ENCODE assay signal across 8 cellular contexts in genomic region chr5:119323630-119324000, GRCh38. TPM values are rescaled to one million over a fixed set of nuclear protein-coding genes. Genes with fewer than 3 reads are reported as not detected.
DNase-seq lines count a peak whose midpoint lies in the region; ATAC-seq and TF ChIP-seq lines count a peak whose summit lies in the region.

No MANE protein-coding gene starts in this region.

- peak overlapping the region; percentile 99 for H3K27ac Mint-ChIP-seq in T-helper 17 cell

- no peaks in the 10 kb centered on the region for H3K27me3 Mint-ChIP-seq in T-helper 17 cell

- H3K9me3 ChIP-seq in HEK293 (ENCODE audit: control insufficient read depth, insufficient read depth, low read depth, low read length) (no peaks in the 10 kb centered on the region), T-helper 17 cell (ENCODE audit: control insufficient read depth, low read length, poor library complexity, severe bottlenecking) (no peaks in the 10 kb centered on the region)

- CTCF ChIA-PET in HEK293 (lab: Yijun Ruan, JAX) = interaction anchor here (0.6 to 1.5 kb wide), 4 partner anchors 8 to 143 kb away, joined by 3 to 6 read pairs (median 4); no protein-coding TSS in a partner anchor

- POLR2A ChIA-PET in HEK293 (lab: Yijun Ruan, JAX) = interaction anchor here (0.8 to 1.9 kb wide), 7 partner anchors 8 to 335 kb away, joined by 3 to 12 read pairs (median 5); partner anchors contain the start of genes DMXL1 and DTWD2

- no peak for DNase-seq in T-helper 17 cell
- DNase-seq in left ventricle myocardium superior = no peak
- DNase-seq in GM13977 (ENCODE audit: low spot score) = no peak

- in situ Hi-C loops in GM13977 (cut with MboI; ENCODE audit: low pct_unique_long_range_greater_than_20kb, low sequenced_read_pairs, unreplicated experiment) = no loop called here

- no peak overlapping the region for H3K4me3 ChIP-seq in HEK293 (ENCODE audit: low read depth, low read length)

- H3K27ac ChIP-seq in 22Rv1 (peak overlapping the region; percentile 51), HEK293 (ENCODE audit: extremely low read depth, low read depth, low read length) (peak overlapping the region; percentile 96)

- intact Hi-C loops in left ventricle myocardium superior (cut with micrococcal nuclease) = no loop called here

- peaks cover 12% of the 10 kb centered on the region for H3K36me3 Mint-ChIP-seq in T-helper 17 cell (ENCODE audit: low read depth)

- H3K4me3 Mint-ChIP-seq in T-helper 17 cell = peak overlapping the region; percentile 89

- H3K4me1 Mint-ChIP-seq in T-helper 17 cell = peaks cover 83% of the 10 kb centered on the region

- H3K36me3 ChIP-seq in HEK293 (ENCODE audit: control insufficient read depth in 2 of 2, insufficient read depth in 1 of 2, low read length in 2 of 2) = no peaks in the 10 kb centered on the region

- peaks cover 16% of the 10 kb centered on the region for H3K4me1 ChIP-seq in HEK293 (ENCODE audit: control insufficient read depth, insufficient read depth, low read length)

- TF ChIP-seq CTCF in 22Rv1 (IDR thresholded peaks at IDR 0.05) (no peak), HEK293 (tag by site-specific recombination; IDR thresholded peaks at IDR 0.05) (no peak), GM13977 (IDR thresholded peaks at IDR 0.05; ENCODE audit: extremely low read depth, insufficient read depth, missing control alignments) (no peak)

- ATAC-seq in T-helper 17 cell (no peak), left ventricle myocardium superior (peak; percentile 67), HG03342 (IDR thresholded peaks at IDR 0.05; ENCODE audit: unreplicated experiment) (no peak), GM18861 (IDR thresholded peaks at IDR 0.05; ENCODE audit: unreplicated experiment) (no peak), HG03520 (IDR thresholded peaks at IDR 0.05; ENCODE audit: unreplicated experiment) (no peak)

TF ChIP-seq in HEK293, 187 proteins besides CTCF, POLR2A, EP300 and RAD21 (continues in another document):
- TF ChIP-seq RBAK (tag by site-specific recombination; IDR thresholded peaks at IDR 0.05) (no peak), ZNF112 (tag by site-specific recombination; IDR thresholded peaks at IDR 0.05) (no peak), ZNF366 (tag by site-specific recombination; conservative IDR thresholded peaks at IDR 0.05) (peak; percentile 82), GLI2 (tag by site-specific recombination; IDR thresholded peaks at IDR 0.05; ENCODE audit: borderline replicate concordance, low read depth) (no peak; the same call in 1 of the 2 replicates), ZEB2 (tag by site-specific recombination; IDR thresholded peaks at IDR 0.05) (peak; percentile 79), ZNF768 (tag by site-specific recombination; IDR thresholded peaks at IDR 0.05) (no peak), KLF7 (tag by site-specific recombination; IDR thresholded peaks at IDR 0.05; ENCODE audit: borderline replicate concordance) (no peak), SCRT2 (tag by site-specific recombination; IDR thresholded peaks at IDR 0.05) (peak; percentile 79), TSHZ1 (tag by site-specific recombination; IDR thresholded peaks at IDR 0.05; ENCODE audit: borderline replicate concordance) (peak; percentile 61; the same call in 1 of the 2 replicates), KLF8 (tag by site-specific recombination; IDR thresholded peaks at IDR 0.05) (0 out of 2 replicates have a peak, but pooled peaks have one; percentile 44), ZNF558 (tag by site-specific recombination; IDR thresholded peaks at IDR 0.05) (peak; percentile 54; the same call in 1 of the 2 replicates), ZNF26 (tag by site-specific recombination; IDR thresholded peaks at IDR 0.05) (no peak), ZNF624 (tag by site-specific recombination; IDR thresholded peaks at IDR 0.05) (no peak), BCL11A (tag by site-specific recombination; IDR thresholded peaks at IDR 0.05; ENCODE audit: low read depth) (no peak), ZBTB17 (tag by site-specific recombination; IDR thresholded peaks at IDR 0.05) (peak; percentile 77), ZNF2 (tag by site-specific recombination; IDR thresholded peaks at IDR 0.05) (no peak), ZNF184 (tag by site-specific recombination; IDR thresholded peaks at IDR 0.05) (0 out of 2 replicates have a peak, but pooled peaks have one; percentile 16), ZSCAN23 (tag by site-specific recombination; IDR thresholded peaks at IDR 0.05) (no peak), ZNF785 (tag by site-specific recombination; IDR thresholded peaks at IDR 0.05) (no peak), ZNF174 (tag by site-specific recombination; IDR thresholded peaks at IDR 0.05) (no peak), ZNF10 (tag by site-specific recombination; IDR thresholded peaks at IDR 0.05) (peak; percentile 33; the same call in 1 of the 2 replicates), ZBTB1 (tag by site-specific recombination; IDR thresholded peaks at IDR 0.05) (0 out of 2 replicates have a peak, but pooled peaks have one; percentile 34), ZNF596 (tag by site-specific recombination; IDR thresholded peaks at IDR 0.05) (0 out of 2 replicates have a peak, but pooled peaks have one; percentile 44), ZNF416 (tag by site-specific recombination; IDR thresholded peaks at IDR 0.05) (no peak), ZNF121 (tag by site-specific recombination; IDR thresholded peaks at IDR 0.05) (no peak; the same call in 1 of the 2 replicates), ZNF311 (tag by site-specific recombination; IDR thresholded peaks at IDR 0.05; ENCODE audit: borderline replicate concordance) (no peak), SCRT1 (tag by site-specific recombination; IDR thresholded peaks at IDR 0.05; ENCODE audit: borderline replicate concordance) (peak; percentile 85), ZNF488 (tag by site-specific recombination; IDR thresholded peaks at IDR 0.05) (no peak), ZNF843 (tag by site-specific recombination; IDR thresholded peaks at IDR 0.05) (peak; percentile 85; the same call in 1 of the 2 replicates), ZBTB6 (tag by site-specific recombination; IDR thresholded peaks at IDR 0.05) (0 out of 2 replicates have a peak, but pooled peaks have one; percentile 19), HOXC10 (CRISPR knock-in tag; IDR thresholded peaks at IDR 0.05) (no peak)

RNA-seq across cellular contexts. Expression of gene TNFAIP8, which starts 32.2 kb away (rescaled TPM):
- total RNA-seq in T-helper 17 cell (100 to 1,000 TPM; 130 to 140 TPM), left ventricle myocardium superior (16.3 TPM)
